13 cellular contexts compared by ENCODE assay signal in genomic region chr3:172101107-172101506, GRCh38.
A peak's percentile ranks its signal among the peaks of the same experiment; 100 is the strongest.
DNase-seq lines count a peak whose midpoint lies in the region; ATAC-seq and TF ChIP-seq lines count a peak whose summit lies in the region.
"Had no signal": no experiment of that assay in that cellular context is flagged by ENCODE, and none has a peak within 500 bp of the region (broad histone marks: within the 10 kb centered on the region; RNA-seq: fewer than 3 reads in every experiment).

No MANE protein-coding gene starts in this region.

- peaks cover 67% of the 10 kb centered on the region for H3K4me1 ChIP-seq in CD8-positive, alpha-beta T cell (ENCODE audit: insufficient read depth, low read length)
- H3K4me1 ChIP-seq in right atrium auricular region: peaks cover 0 to 84% of the 10 kb centered on the region in 2 donors

- peaks cover 7% of the 10 kb centered on the region; the same call in 1 of the 2 replicates for H4K20me1 ChIP-seq in SU-DHL-6 (ENCODE audit: low read depth, low read length)

- ATAC-seq in CD8-positive, alpha-beta T cell: no peak
- peak; percentile 58 for ATAC-seq in GM19438 (IDR thresholded peaks at IDR 0.05; ENCODE audit: low read depth, unreplicated experiment)
- peak; percentile 54 for ATAC-seq in HG02973 (IDR thresholded peaks at IDR 0.05; ENCODE audit: unreplicated experiment)
- ATAC-seq: activated CD8-positive, alpha-beta T cell treated with anti-CD3 and anti-CD28 coated beads for 36 hours; esophagus mucosa had no signal

- H3K9me3 ChIP-seq in CD8-positive, alpha-beta T cell (ENCODE audit: low read length): no peaks in the 10 kb centered on the region
- H3K9me3 ChIP-seq in SU-DHL-6 (ENCODE audit: insufficient read depth, low read length): no peaks in the 10 kb centered on the region
- H3K9me3 ChIP-seq in right atrium auricular region: no peaks in the 10 kb centered on the region
- H3K9me3 ChIP-seq: SJCRH30 had no signal

- H3K36me3 Mint-ChIP-seq in CD8-positive, alpha-beta T cell: no peaks in the 10 kb centered on the region

- H3F3A ChIP-seq in SU-DHL-6 (ENCODE audit: insufficient read depth): no peaks in the 10 kb centered on the region

- DNase-seq in CD8-positive, alpha-beta T cell: no peak
- no peak for DNase-seq in activated effector memory CD4-positive, alpha-beta T cell treated with Interleukin-2 at 50 U/mL for 16 hours
- no peak for DNase-seq in mesenteric fat pad (ENCODE audit: low spot score)
- DNase-seq in right atrium auricular region (ENCODE audit: low spot score): no peak
- DNase-seq in ACHN: no peak
- DNase-seq: activated CD8-positive, alpha-beta T cell treated with anti-CD3 and anti-CD28 coated beads for 36 hours; kidney; NCI-H1694 treated with DMSO at 0.1 percent for 48 hours had no signal

- H3K4me2 ChIP-seq in SU-DHL-6 (ENCODE audit: low read depth, low read length, poor library complexity, severe bottlenecking): peak overlapping the region; percentile 3

- H3K79me2 ChIP-seq in SU-DHL-6 (ENCODE audit: insufficient read depth, low read length): no peaks in the 10 kb centered on the region

- CTCF ChIA-PET in CD8-positive, alpha-beta T cell (lab: Charles Lee): interaction anchor here (1.4 to 4.5 kb wide), 2 partner anchors 65 to 232 kb away, joined by 4 to 13 read pairs; no protein-coding TSS in a partner anchor

- no peak overlapping the region for H3K9ac ChIP-seq in SU-DHL-6 (ENCODE audit: low read length)

- no peak overlapping the region for H3K4me3 Mint-ChIP-seq in CD8-positive, alpha-beta T cell
- H3K4me3 Mint-ChIP-seq: activated CD8-positive, alpha-beta T cell treated with anti-CD3 and anti-CD28 coated beads for 36 hours had no signal

- in situ Hi-C loops in ACHN (cut with HindIII; ENCODE audit: low pct_ligation_motif_present, low pct_unique_long_range_greater_than_20kb, low sequenced_read_pairs): no loop called here

- peaks cover 2% of the 10 kb centered on the region for H3K27me3 Mint-ChIP-seq in CD8-positive, alpha-beta T cell (ENCODE audit: low read depth)

- H3K9me3 Mint-ChIP-seq in CD8-positive, alpha-beta T cell: no peaks in the 10 kb centered on the region
- H3K9me3 Mint-ChIP-seq: activated CD8-positive, alpha-beta T cell treated with anti-CD3 and anti-CD28 coated beads for 36 hours had no signal

- POLR2A ChIA-PET in CD8-positive, alpha-beta T cell (lab: Charles Lee): interaction anchor here (2.0 kb wide), 1 partner anchor 10 kb away, joined by 8 read pairs; no protein-coding TSS in a partner anchor

- H3K27me3 ChIP-seq in CD8-positive, alpha-beta T cell (ENCODE audit: insufficient read depth, low read length): no peaks in the 10 kb centered on the region
- H3K27me3 ChIP-seq in SU-DHL-6 (ENCODE audit: low read length) (0 out of 2 replicates have a peak, but pooled peaks cover 3% of the 10 kb centered on the region), right atrium auricular region (no peaks in the 10 kb centered on the region)
- H3K27me3 ChIP-seq: SJCRH30 had no signal

- H3K4me1 Mint-ChIP-seq in CD8-positive, alpha-beta T cell (ENCODE audit: low read depth): peaks cover 79% of the 10 kb centered on the region

- TF ChIP-seq CTCF in CD8-positive, alpha-beta T cell (IDR thresholded peaks at IDR 0.05): no peak
- TF ChIP-seq CTCF in SU-DHL-6 (IDR thresholded peaks at IDR 0.05; ENCODE audit: insufficient read depth, low read length, poor library complexity, severe bottlenecking) (no peak), right atrium auricular region (IDR thresholded peaks at IDR 0.05) (no peak)

- H3K27ac Mint-ChIP-seq in CD8-positive, alpha-beta T cell: peak overlapping the region; percentile 27
- H3K27ac Mint-ChIP-seq: activated CD8-positive, alpha-beta T cell treated with anti-CD3 and anti-CD28 coated beads for 36 hours had no signal

- intact Hi-C loops in CD8-positive, alpha-beta T cell (cut with DNase I, micrococcal nuclease): loop anchor here in 1 of 2 experiments (10.0 kb wide), 1 partner anchor 654 kb away; the partner anchor contains the start of gene ECT2

- H3K9me2 ChIP-seq in SU-DHL-6 (replicated peaks; ENCODE audit: insufficient read depth, low read length): no peaks in the 10 kb centered on the region

- H3K36me3 ChIP-seq in CD8-positive, alpha-beta T cell (ENCODE audit: insufficient read depth, low read length): no peaks in the 10 kb centered on the region
- H3K36me3 ChIP-seq in SU-DHL-6 (ENCODE audit: low read length) (no peaks in the 10 kb centered on the region), right atrium auricular region (no peaks in the 10 kb centered on the region)

- no peak overlapping the region for H2AFZ ChIP-seq in SU-DHL-6 (ENCODE audit: low read depth, low read length, severe bottlenecking)

- H3K27ac ChIP-seq in CD8-positive, alpha-beta T cell (ENCODE audit: low read depth, low read length): no peak overlapping the region
- H3K27ac ChIP-seq in SU-DHL-6 (ENCODE audit: low read depth, low read length) (no peak overlapping the region), right atrium auricular region (no peak overlapping the region)
- H3K27ac ChIP-seq: SJCRH30 had no signal

- H3K4me3 ChIP-seq in CD8-positive, alpha-beta T cell (ENCODE audit: low read depth, low read length): no peak overlapping the region
- H3K4me3 ChIP-seq in SU-DHL-6 (ENCODE audit: insufficient read depth, low read length, poor library complexity, severe bottlenecking) (no peak overlapping the region), right atrium auricular region (no peak overlapping the region)
- H3K4me3 ChIP-seq: SJCRH30 had no signal
